ENCODE assay signal across 19 cellular contexts in the genomic region with DNA sequence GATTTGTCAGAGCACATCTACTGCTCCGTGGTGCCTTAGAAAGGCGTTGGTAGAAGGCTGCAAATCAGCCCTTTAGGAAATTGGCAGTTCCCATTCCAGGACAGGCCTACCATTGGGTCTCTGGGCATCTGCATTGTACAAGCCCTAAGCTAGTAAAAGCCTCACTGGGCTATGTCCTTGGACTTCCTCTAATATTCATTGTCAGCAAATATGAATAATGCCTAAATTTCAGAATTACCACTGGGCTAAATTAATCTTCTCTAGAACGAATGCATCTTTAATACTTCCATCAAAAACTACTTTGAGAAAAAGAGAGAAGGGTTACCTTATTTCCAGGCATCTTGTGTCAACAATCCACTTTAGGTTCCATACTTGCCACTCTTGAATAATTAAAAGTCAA.
"Had no signal": no experiment of that assay in that cellular context is flagged by ENCODE, and none has a peak within 500 bp of the region (broad histone marks: within the 10 kb centered on the region; RNA-seq: fewer than 3 reads in every experiment).

No MANE protein-coding gene starts in this region.

- H3K9me3 ChIP-seq: neutrophil, right atrium auricular region, stomach, upper lobe of right lung, vagina had no signal

- H3K4me3 ChIP-seq: right atrium auricular region, stomach, upper lobe of right lung, vagina had no signal

- H3K27ac ChIP-seq: neutrophil, right atrium auricular region, vagina had no signal

- H3K36me3 ChIP-seq: neutrophil, right atrium auricular region, stomach, upper lobe of right lung, vagina had no signal

- H3K27me3 ChIP-seq: neutrophil, right atrium auricular region, stomach, upper lobe of right lung, vagina had no signal

- ATAC-seq: naive thymus-derived CD8-positive, alpha-beta T cell; upper lobe of right lung had no signal

- FAIRE-seq: colon, endothelial cell of umbilical vein, small intestine had no signal

- DNase-seq: endodermal cell; erythroblast; foreskin melanocyte; head of caudate nucleus; hippocampal formation; mesendoderm; naive thymus-derived CD8-positive, alpha-beta T cell; posterior cingulate gyrus; small intestine; stimulated activated CD4-positive, alpha-beta T cell treated with anti-CD3 and anti-CD28 coated beads, Interleukin-12 subunit alpha, Interleukin-12 subunit beta, amount 100 ng/mL, for 4 hours; stimulated activated naive CD4-positive, alpha-beta T cell; stomach; substantia nigra; upper lobe of right lung had no signal
